8 cellular contexts compared by ENCODE assay signal in genomic region chr11:121591405-121592033, GRCh38.
DNase-seq lines count a peak whose midpoint lies in the region; ATAC-seq lines count a peak whose summit lies in the region.

No MANE protein-coding gene starts in this region.

- H3K27ac Mint-ChIP-seq in central memory CD8-positive, alpha-beta T cell (ENCODE audit: low read depth): peak overlapping the region; percentile 77

- H3K4me3 Mint-ChIP-seq in central memory CD8-positive, alpha-beta T cell: no peak overlapping the region

- peaks cover 67% of the 10 kb centered on the region for H3K36me3 Mint-ChIP-seq in central memory CD8-positive, alpha-beta T cell (ENCODE audit: insufficient read depth)

- peak; percentile 60 for DNase-seq in COR-L47 (lab: John Stamatoyannopoulos, UW)
- DNase-seq in NCI-H2227 treated with DMSO at 0.1 percent for 48 hours (lab: John Stamatoyannopoulos, UW): peak; percentile 72
- peak; percentile 39 for DNase-seq in activated CD4-positive, alpha-beta T cell treated with anti-CD3 and anti-CD28 coated beads for 1 hour
- DNase-seq in central memory CD8-positive, alpha-beta T cell (ENCODE audit: low spot score in 2 of 2): peak; percentile 54 to 69
- peak; percentile 75 for DNase-seq in kidney tubule cell (ENCODE audit: low spot score)
- DNase-seq in stimulated activated CD4-positive, alpha-beta T cell treated with anti-CD3 and anti-CD28 coated beads, Interleukin-4, amount 100 ng/mL, for 4 hours: peak; percentile 47 to 60

- H3K9me3 Mint-ChIP-seq in central memory CD8-positive, alpha-beta T cell: no peaks in the 10 kb centered on the region

- no peaks in the 10 kb centered on the region for H3K27me3 Mint-ChIP-seq in central memory CD8-positive, alpha-beta T cell

- H3K4me1 Mint-ChIP-seq in central memory CD8-positive, alpha-beta T cell: peaks cover 13% of the 10 kb centered on the region

- ATAC-seq in HG02571 (IDR thresholded peaks at IDR 0.05; ENCODE audit: unreplicated experiment): peak; percentile 37
- peak; percentile 65 for ATAC-seq in central memory CD8-positive, alpha-beta T cell (replicated peaks; ENCODE audit: extremely low read depth, poor library complexity, severe bottlenecking)
- no peak for ATAC-seq in GM21717 (IDR thresholded peaks at IDR 0.05; ENCODE audit: unreplicated experiment)
